Comparison of ENCODE assay signal across 1 cellular context in the genomic region with DNA sequence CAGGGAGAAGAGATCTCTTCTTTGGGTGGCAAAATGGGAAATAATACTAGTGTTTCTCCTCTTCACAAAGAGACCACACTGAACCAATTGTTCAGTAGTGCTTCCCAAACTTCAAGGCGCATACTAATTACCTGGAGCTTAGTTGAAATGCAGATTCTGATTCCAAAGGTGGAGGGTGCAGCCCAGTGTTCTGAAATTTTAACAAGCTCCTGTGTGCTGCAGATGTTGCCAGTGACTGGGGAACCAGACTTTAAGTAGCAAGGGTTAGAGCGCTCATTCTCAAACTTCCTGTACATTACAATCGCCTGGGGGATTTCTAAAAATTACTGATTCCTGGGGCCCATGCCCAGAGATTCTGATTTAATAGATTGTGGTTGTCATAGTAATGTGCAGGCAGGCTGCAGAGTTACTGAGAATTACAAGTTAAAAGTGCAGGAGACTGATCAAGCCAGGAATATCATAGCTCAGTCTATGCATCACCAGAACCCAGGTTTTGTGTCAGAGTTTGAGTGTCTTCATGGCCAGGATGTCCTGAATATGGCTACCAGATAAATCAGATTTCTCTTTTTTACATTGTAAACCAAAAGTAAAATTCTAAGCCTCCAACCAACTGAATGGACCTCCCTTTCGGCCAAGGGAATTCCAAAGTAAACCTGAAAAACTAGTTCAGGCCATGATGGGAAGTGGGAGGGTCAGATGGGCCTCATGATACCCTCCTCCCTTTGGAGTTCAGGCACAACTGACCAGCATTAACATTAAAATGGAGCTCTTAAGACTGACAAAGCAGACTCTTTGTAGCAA.
A peak's percentile ranks its signal among the peaks of the same experiment; 100 is the strongest.
TF ChIP-seq lines count a peak whose summit lies in the region.

No MANE protein-coding gene starts in this region.

TF ChIP-seq in H1, 55 proteins besides CTCF, POLR2A, EP300 and RAD21:
- TF ChIP-seq JUND (IDR thresholded peaks at IDR 0.05; ENCODE audit: low read length) = no peak
- no peak for TF ChIP-seq BRCA1 (IDR thresholded peaks at IDR 0.05; ENCODE audit: low read depth, low read length)
- TF ChIP-seq CTBP2 (IDR thresholded peaks at IDR 0.05; ENCODE audit: borderline replicate concordance, insufficient read depth, insufficient read length, low read length) = no peak
- TF ChIP-seq SP1 (IDR thresholded peaks at IDR 0.05; ENCODE audit: low read depth, low read length) = peak; percentile 82
- peak; percentile 96; the same call in 1 of the 2 replicates for TF ChIP-seq RBBP5 (IDR thresholded peaks at IDR 0.05; ENCODE audit: borderline replicate concordance, low read depth, low read length)
- TF ChIP-seq SP4 (IDR thresholded peaks at IDR 0.05; ENCODE audit: low read length) = no peak
- TF ChIP-seq NANOG (IDR thresholded peaks at IDR 0.05; ENCODE audit: insufficient read depth, low read depth, low read length, poor library complexity, severe bottlenecking) = peak; percentile 43
- no peak for TF ChIP-seq JUN (IDR thresholded peaks at IDR 0.05; ENCODE audit: low read depth, low read length)
- TF ChIP-seq GABPA (IDR thresholded peaks at IDR 0.05; ENCODE audit: borderline replicate concordance, insufficient read depth, low read length) = no peak
- TF ChIP-seq SAP30 (IDR thresholded peaks at IDR 0.05; ENCODE audit: insufficient read depth, insufficient replicate concordance, low read length) = no peak
- TF ChIP-seq MAFK (IDR thresholded peaks at IDR 0.05; ENCODE audit: low read depth, low read length) = no peak
- no peak for TF ChIP-seq BCL11A (IDR thresholded peaks at IDR 0.05; ENCODE audit: low read depth in 2 of 2, low read length in 2 of 2)
- TF ChIP-seq, protein P1, sequence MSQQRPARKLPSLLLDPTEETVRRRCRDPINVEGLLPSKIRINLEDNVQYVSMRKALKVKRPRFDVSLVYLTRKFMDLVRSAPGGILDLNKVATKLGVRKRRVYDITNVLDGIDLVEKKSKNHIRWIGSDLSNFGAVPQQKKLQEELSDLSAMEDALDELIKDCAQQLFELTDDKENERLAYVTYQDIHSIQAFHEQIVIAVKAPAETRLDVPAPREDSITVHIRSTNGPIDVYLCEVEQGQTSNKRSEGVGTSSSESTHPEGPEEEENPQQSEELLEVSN (IDR thresholded peaks at IDR 0.05) = no peak
- TF ChIP-seq TEAD4 (IDR thresholded peaks at IDR 0.05; ENCODE audit: low read depth, low read length) = 0 out of 2 replicates have a peak, but pooled peaks have one; percentile 23
- TF ChIP-seq CHD1 (IDR thresholded peaks at IDR 0.05; ENCODE audit: low read depth, low read length) = no peak
- TF ChIP-seq FOSL1 (IDR thresholded peaks at IDR 0.05; ENCODE audit: insufficient read depth, low read depth, low read length) = no peak
- peak; percentile 90 for TF ChIP-seq ASH2L (IDR thresholded peaks at IDR 0.05; ENCODE audit: low read length)
- TF ChIP-seq PHF8 (conservative IDR thresholded peaks at IDR 0.05; ENCODE audit: low read depth, low read length) = no peak
- TF ChIP-seq EGR1 (IDR thresholded peaks at IDR 0.05; ENCODE audit: borderline replicate concordance, low read depth, low read length) = no peak
- TF ChIP-seq CREB1 (IDR thresholded peaks at IDR 0.05) = no peak
- no peak for TF ChIP-seq KDM5A (IDR thresholded peaks at IDR 0.05; ENCODE audit: low read length)
